8 cellular contexts compared by ENCODE assay signal in the genomic region with DNA sequence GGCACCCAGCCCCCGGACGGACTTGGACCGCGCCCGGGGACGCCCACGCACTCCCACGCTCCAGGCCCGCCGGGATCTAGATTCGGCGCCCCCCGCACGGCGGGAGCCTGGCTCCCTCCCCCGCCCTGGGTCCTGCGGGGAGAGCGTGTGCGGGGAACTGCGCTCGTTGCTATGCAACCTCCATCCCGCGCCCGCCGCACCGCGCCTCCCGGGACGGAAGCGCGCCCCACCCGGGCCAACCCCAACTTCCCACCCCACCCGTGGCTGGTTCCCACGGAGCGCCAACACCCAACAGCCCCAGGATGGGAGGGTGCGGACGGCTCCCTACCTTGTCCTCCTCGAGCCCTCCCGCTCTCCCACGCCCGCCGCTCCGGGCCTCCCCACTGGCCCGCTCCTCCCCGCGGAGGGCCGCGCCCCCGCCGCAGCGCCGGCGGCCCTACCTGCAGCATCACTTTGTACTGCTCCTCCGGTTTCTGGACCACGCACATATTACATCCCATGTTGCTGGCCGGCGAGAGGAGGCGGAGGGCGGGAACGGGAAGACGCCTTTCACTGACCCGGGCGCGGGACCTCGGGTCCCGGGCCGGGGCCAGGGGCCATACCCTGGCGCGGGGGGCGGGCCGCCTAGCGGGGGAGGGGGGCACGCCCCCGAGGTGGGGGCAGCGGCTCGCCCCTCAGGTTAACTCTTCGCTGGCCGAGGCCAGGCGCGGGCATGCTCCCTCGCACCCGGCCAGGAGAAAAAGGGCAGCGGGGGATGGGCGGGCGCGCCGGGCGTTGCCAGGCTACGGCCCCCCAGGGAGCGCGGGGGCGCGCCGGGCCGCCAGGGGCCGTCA. TPM values are rescaled to one million over a fixed set of nuclear protein-coding genes. Genes with fewer than 3 reads are reported as not detected.
DNase-seq lines count a peak whose midpoint lies in the region; ATAC-seq and TF ChIP-seq lines count a peak whose summit lies in the region.

A gene with protein sequence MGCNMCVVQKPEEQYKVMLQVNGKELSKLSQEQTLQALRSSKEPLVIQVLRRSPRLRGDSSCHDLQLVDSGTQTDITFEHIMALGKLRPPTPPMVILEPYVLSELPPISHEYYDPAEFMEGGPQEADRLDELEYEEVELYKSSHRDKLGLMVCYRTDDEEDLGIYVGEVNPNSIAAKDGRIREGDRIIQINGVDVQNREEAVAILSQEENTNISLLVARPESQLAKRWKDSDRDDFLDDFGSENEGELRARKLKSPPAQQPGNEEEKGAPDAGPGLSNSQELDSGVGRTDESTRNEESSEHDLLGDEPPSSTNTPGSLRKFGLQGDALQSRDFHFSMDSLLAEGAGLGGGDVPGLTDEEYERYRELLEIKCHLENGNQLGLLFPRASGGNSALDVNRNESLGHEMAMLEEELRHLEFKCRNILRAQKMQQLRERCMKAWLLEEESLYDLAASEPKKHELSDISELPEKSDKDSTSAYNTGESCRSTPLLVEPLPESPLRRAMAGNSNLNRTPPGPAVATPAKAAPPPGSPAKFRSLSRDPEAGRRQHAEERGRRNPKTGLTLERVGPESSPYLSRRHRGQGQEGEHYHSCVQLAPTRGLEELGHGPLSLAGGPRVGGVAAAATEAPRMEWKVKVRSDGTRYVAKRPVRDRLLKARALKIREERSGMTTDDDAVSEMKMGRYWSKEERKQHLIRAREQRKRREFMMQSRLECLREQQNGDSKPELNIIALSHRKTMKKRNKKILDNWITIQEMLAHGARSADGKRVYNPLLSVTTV (minus strand): TSS at position 746 of the 833 bp plus-strand sequence. CDS start 246 bp downstream, at position 500.

- H3K9me3 ChIP-seq in RWPE2 (ENCODE audit: severe bottlenecking) = no peaks in the 10 kb centered on the region

- no peaks in the 10 kb centered on the region for H3K4me1 ChIP-seq in RWPE2 (ENCODE audit: insufficient read depth, poor library complexity, severe bottlenecking)

- H3K4me1 Mint-ChIP-seq in progenitor cell of endocrine pancreas (ENCODE audit: low read depth) = no peaks in the 10 kb centered on the region

- peaks cover 1% of the 10 kb centered on the region for H3K36me3 Mint-ChIP-seq in progenitor cell of endocrine pancreas (ENCODE audit: insufficient read depth)

- ATAC-seq in RWPE2 (ENCODE audit: low read depth) (peak; percentile 56; the same call in 2 of the 3 replicates), esophagus mucosa (peak; percentile 24), HG02938 (IDR thresholded peaks at IDR 0.05; ENCODE audit: unreplicated experiment) (no peak)

- CTCF ChIA-PET in GM10248 (lab: Yijun Ruan, JAX) = no interaction called here

- peaks cover 21% of the 10 kb centered on the region for H3K27me3 ChIP-seq in RWPE2 (ENCODE audit: insufficient read depth, poor library complexity, severe bottlenecking)

- peaks cover 60% of the 10 kb centered on the region for H3K27me3 Mint-ChIP-seq in progenitor cell of endocrine pancreas

- peak within 1 kb of the TSS; percentile 50 for H3K4me3 Mint-ChIP-seq in progenitor cell of endocrine pancreas (ENCODE audit: low read depth)

- TF ChIP-seq CTCF in GM10248 (IDR thresholded peaks at IDR 0.05; ENCODE audit: control extremely low read depth, extremely low read depth, low read depth, missing control alignments) (no peak), RWPE2 (IDR thresholded peaks at IDR 0.05; ENCODE audit: poor library complexity, severe bottlenecking) (no peak), progenitor cell of endocrine pancreas (IDR thresholded peaks at IDR 0.05; ENCODE audit: unreplicated experiment) (no peak)

- H3K27ac Mint-ChIP-seq in progenitor cell of endocrine pancreas = no peak within 1 kb of the TSS

- peaks cover 3% of the 10 kb centered on the region for H3K9me3 Mint-ChIP-seq in progenitor cell of endocrine pancreas (ENCODE audit: low read depth)

- POLR2A ChIA-PET in GM10248 (lab: Yijun Ruan, JAX) = no interaction called here

- H3K36me3 ChIP-seq in RWPE2 (ENCODE audit: low read depth) = no peaks in the 10 kb centered on the region

- peak within 1 kb of the TSS; percentile 26 for H3K4me3 ChIP-seq in RWPE2 (ENCODE audit: severe bottlenecking)

- no peak within 1 kb of the TSS for H3K27ac ChIP-seq in RWPE2 (ENCODE audit: poor library complexity, severe bottlenecking)

- DNase-seq in GM10248 (ENCODE audit: extremely low spot score) = peak; percentile 15
- DNase-seq in RWPE2 (ENCODE audit: low spot score) = no peak
- DNase-seq in progenitor cell of endocrine pancreas (ENCODE audit: low spot score, unreplicated experiment) = no peak
- no peak for DNase-seq in T-helper 9 cell
- no peak for DNase-seq in dermis blood vessel endothelial cell
- no peak for DNase-seq in middle frontal gyrus (ENCODE audit: extremely low spot score, low spot score)

RNA-seq across cellular contexts. Expression of the gene that starts here (rescaled TPM):
- total RNA-seq in esophagus mucosa = 0.68 TPM
- total RNA-seq in progenitor cell of endocrine pancreas = 4.5 and 4.8 TPM in 2 replicates
- 0.23 and 0.68 TPM in 2 replicates for total RNA-seq in dermis blood vessel endothelial cell

Comparison
In these comparisons a context has a peak if more than half of its experiments do, and no peak if none do; other contexts are left out.
1. Peak in ATAC-seq in esophagus mucosa; RNA of the gene not detected or under 1 TPM.